Comparison of ENCODE assay signal across 8 cellular contexts in the genomic region with DNA sequence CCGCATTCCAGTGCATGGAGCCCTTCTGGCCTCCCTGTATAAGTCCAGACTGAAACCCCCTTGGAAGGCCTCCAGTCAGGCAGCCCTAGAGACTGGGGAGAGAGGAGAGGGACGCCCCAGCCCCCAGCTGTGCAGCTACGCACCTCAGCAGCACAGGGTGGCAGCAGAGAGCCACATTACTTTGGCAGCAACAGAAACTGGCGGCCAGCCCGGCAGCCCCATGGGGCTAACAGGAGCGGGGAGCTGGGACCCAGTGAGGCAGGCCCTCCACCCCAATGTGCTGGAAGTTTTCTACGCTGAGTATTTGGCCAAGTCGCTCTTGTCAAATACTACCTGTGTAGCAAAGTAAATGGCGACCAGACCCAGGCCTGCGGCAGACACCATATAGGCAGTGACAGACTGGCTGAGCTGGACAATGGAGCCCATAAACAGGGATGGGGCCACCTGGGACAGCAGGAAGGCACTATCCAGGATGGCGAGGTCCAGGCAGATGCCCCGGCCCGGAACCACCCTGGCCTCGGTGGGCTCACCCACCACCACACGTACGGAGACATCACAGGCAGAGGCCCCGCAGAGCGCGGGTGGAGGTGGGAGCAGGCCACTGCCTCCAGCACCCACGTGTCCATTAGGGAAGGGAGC. TPM values are rescaled to one million over a fixed set of nuclear protein-coding genes. Genes with fewer than 3 reads are reported as not detected.
DNase-seq lines count a peak whose midpoint lies in the region; ATAC-seq and TF ChIP-seq lines count a peak whose summit lies in the region.

No MANE protein-coding gene starts in this region.

- H3K4me3 ChIP-seq in WI38 (ENCODE audit: low read depth, low read length) (no peak overlapping the region), mammary epithelial cell (replicated peaks in 1 of 3; ENCODE audit: insufficient read depth in 1 of 3, low read depth in 2 of 3, low read length in 3 of 3) (no peak overlapping the region), kidney epithelial cell (ENCODE audit: low read depth, low read length) (no peak overlapping the region)

- H3K36me3 ChIP-seq in mammary epithelial cell (ENCODE audit: insufficient read depth, low read length) = no peaks in the 10 kb centered on the region
- H3K36me3 ChIP-seq in kidney epithelial cell (ENCODE audit: control insufficient read depth, insufficient read depth, low read length) = peaks cover 1% of the 10 kb centered on the region

- no peaks in the 10 kb centered on the region for H3K27me3 ChIP-seq in mammary epithelial cell (ENCODE audit: insufficient read depth, low read length)
- H3K27me3 ChIP-seq in kidney epithelial cell (ENCODE audit: control insufficient read depth, insufficient read depth, low read length) = no peaks in the 10 kb centered on the region

- no peaks in the 10 kb centered on the region for H4K20me1 ChIP-seq in mammary epithelial cell (ENCODE audit: insufficient read depth, low read length)

- ATAC-seq in HG02588 (IDR thresholded peaks at IDR 0.05; ENCODE audit: unreplicated experiment) = peak; percentile 80
- no peak for ATAC-seq in GM21619 (IDR thresholded peaks at IDR 0.05; ENCODE audit: unreplicated experiment)

- no peak overlapping the region for H3K27ac ChIP-seq in mammary epithelial cell (ENCODE audit: insufficient read depth, low read depth, low read length)

- no peak overlapping the region for H2AFZ ChIP-seq in mammary epithelial cell (ENCODE audit: low read depth, low read length)

- H3K9me3 ChIP-seq in mammary epithelial cell (replicated peaks; ENCODE audit: insufficient read depth, low read length) = no peaks in the 10 kb centered on the region

- dilution Hi-C loops in mammary epithelial cell (cut with HindIII; ENCODE audit: low sequenced_read_pairs) = no loop called here

- CTCF ChIA-PET in mammary epithelial cell (lab: Charles Lee; ENCODE audit: low non-redundant PET) = interaction anchor here (0.5 to 1.3 kb wide), 10 partner anchors 9 to 318 kb away, joined by 3 to 10 read pairs (median 4); no protein-coding TSS in a partner anchor

- TF ChIP-seq CTCF in WI38 (IDR thresholded peaks at IDR 0.05; ENCODE audit: low read depth, low read length) = peak; percentile 84
- peak; percentile 81 to 95 for TF ChIP-seq CTCF in mammary epithelial cell (conservative IDR thresholded peaks at IDR 0.05 in 1 of 2, IDR thresholded peaks at IDR 0.05 in 1 of 2; ENCODE audit: extremely low read depth in 1 of 2, insufficient read depth in 1 of 2, low read depth in 1 of 2, low read length in 2 of 2)
- TF ChIP-seq CTCF in kidney epithelial cell (IDR thresholded peaks at IDR 0.05; ENCODE audit: insufficient read depth, low read length, poor library complexity, severe bottlenecking) = peak; percentile 88

- H3K4me1 ChIP-seq in mammary epithelial cell (ENCODE audit: insufficient read depth, low read length) = peaks cover 6% of the 10 kb centered on the region

- H3K4me2 ChIP-seq in mammary epithelial cell (ENCODE audit: insufficient read depth, low read depth, low read length) = no peak overlapping the region

- no peak overlapping the region for H3K9ac ChIP-seq in mammary epithelial cell (ENCODE audit: insufficient read depth, low read length)

- H3K79me2 ChIP-seq in mammary epithelial cell (ENCODE audit: insufficient read depth, low read length) = no peaks in the 10 kb centered on the region

- peak; percentile 94 for DNase-seq in GM03348 (ENCODE audit: low spot score)
- DNase-seq in NCI-H1694 treated with DMSO at 0.1 percent for 48 hours (lab: John Stamatoyannopoulos, UW) = peak; percentile 66
- DNase-seq in mammary epithelial cell = peak; percentile 46
- DNase-seq in kidney epithelial cell (ENCODE audit: low read depth) = no peak
- peak; percentile 73 for DNase-seq in stimulated activated CD4-positive, alpha-beta T cell treated with anti-CD3 and anti-CD28 coated beads, Interleukin-1b, Interleukin-23, amount 100 ng/mL, for 48 hours

- 6% methylated on average over 7 of the region's 20 CpGs for WGBS in mammary epithelial cell (ENCODE audit: low coverage, missing lambda C conversion rate)

- in situ Hi-C loops in mammary epithelial cell (cut with MboI; ENCODE audit: low sequenced_read_pairs in 2 of 2) = loop anchor here (5.0 to 25.0 kb wide), 4 partner anchors 67 to 253 kb away; no protein-coding TSS in a partner anchor

- intact Hi-C loops in mammary epithelial cell (cut with micrococcal nuclease) = loop anchor here (1.0 to 10.0 kb wide), 6 partner anchors 52 to 318 kb away; no protein-coding TSS in a partner anchor

- BruUV-seq in mammary epithelial cell (replicated peaks; lab: Mats Ljungman, UMichigan) = no TSS peak

RNA-seq across cellular contexts. Expression of gene SLC45A3, which starts 21.2 kb away (rescaled TPM):
- total RNA-seq in mammary epithelial cell = 1 to 10 TPM; 3.2 to 4.3 TPM
- 3.3 TPM for polyA plus RNA-seq in mammary epithelial cell
- 2.4 TPM for polyA minus RNA-seq in mammary epithelial cell
- total RNA-seq in kidney epithelial cell = 8.5 and 9.3 TPM in 2 replicates

RNA-seq across cellular contexts. Expression of gene ELK4, which starts 27.3 kb away (rescaled TPM):
- total RNA-seq in mammary epithelial cell = 10 to 100 TPM; 17.7 to 38.6 TPM
- polyA plus RNA-seq in mammary epithelial cell = 4.9 TPM
- 37.7 TPM for polyA minus RNA-seq in mammary epithelial cell
- 16.1 and 16.7 TPM in 2 replicates for total RNA-seq in kidney epithelial cell
